Comparison of ENCODE assay signal across 1 cellular context in the genomic region with DNA sequence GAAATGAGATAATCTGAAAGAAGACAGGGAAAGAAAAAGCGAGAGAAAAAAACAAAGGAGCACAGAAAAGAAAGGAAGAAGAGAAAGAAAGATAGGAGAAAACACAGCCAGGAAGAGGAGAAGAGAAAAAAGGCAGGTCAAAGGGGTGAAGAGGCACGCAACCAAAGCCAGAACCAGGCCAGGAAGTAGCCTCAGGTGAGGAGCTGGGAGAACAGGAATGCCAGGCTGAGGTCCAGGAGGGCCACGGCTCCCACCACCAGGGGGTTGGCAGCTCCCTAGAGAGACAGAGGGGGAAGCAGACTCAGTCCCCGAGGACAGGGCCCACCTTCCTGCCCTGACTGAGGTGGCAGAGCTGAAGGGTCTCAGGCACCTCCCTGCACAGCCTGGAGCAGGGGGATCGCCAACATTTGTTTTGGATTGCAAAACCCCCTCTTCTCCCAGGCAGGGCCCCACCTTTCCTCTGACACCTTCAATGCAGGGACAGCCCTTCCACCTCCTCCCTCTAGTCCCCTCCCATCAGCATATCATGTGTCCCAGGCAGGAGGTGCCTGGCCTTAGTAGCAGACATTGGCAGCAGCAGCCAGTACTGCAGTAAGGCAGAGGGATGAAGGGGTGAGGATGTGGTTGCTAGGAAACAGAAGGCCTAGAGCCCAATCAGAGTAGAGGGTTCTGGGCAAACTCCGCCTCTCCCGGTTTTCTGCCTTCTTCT.
TF ChIP-seq lines count a peak whose summit lies in the region.

No MANE protein-coding gene starts in this region.

TF ChIP-seq in SK-N-SH, 30 proteins besides CTCF, POLR2A, EP300 and RAD21:
- TF ChIP-seq NFIC (IDR thresholded peaks at IDR 0.05; ENCODE audit: borderline replicate concordance) (no peak), RFX5 (IDR thresholded peaks at IDR 0.05; ENCODE audit: low read length) (0 out of 2 replicates have a peak, but pooled peaks have one; percentile 19), RCOR1 (IDR thresholded peaks at IDR 0.05; ENCODE audit: low read length) (no peak)
